Comparison of ENCODE assay signal across 15 cellular contexts in the genomic region with DNA sequence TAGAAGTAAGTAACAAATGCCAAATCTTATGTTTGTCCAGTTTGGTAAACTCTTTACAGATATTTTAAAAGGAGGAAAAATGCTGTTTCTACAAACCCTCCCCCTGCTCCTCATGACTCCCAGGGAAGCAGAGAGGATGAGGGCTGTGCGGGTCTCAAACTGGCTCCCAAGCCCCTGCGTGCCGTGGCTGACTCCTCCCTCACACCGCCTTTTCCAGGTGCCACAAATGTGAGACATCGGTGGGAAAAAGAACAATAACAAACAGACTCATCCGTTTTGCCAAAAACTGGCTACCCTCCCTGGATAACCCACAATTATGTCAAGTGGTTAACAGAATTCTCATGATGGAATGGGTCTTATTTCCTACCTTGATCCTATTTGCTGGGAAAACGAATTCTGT.
"Had no signal": no experiment of that assay in that cellular context is flagged by ENCODE, and none has a peak within 500 bp of the region (broad histone marks: within the 10 kb centered on the region; RNA-seq: fewer than 3 reads in every experiment).

No MANE protein-coding gene starts in this region.

- H3K27ac ChIP-seq: foreskin keratinocyte, parathyroid adenoma, psoas muscle, stomach, thoracic aorta, transverse colon had no signal

- H3K4me3 ChIP-seq: psoas muscle, stomach, thoracic aorta, transverse colon had no signal

- H3K4me3 Mint-ChIP-seq: naive thymus-derived CD4-positive, alpha-beta T cell; nephron progenitor cell had no signal

- H3K9ac ChIP-seq: parathyroid adenoma had no signal

- H3K27ac Mint-ChIP-seq: nephron progenitor cell had no signal

- H3K36me3 Mint-ChIP-seq: naive thymus-derived CD4-positive, alpha-beta T cell had no signal

- H3K9me3 ChIP-seq: psoas muscle, stomach, thoracic aorta, transverse colon had no signal

- H3K9me3 Mint-ChIP-seq: naive thymus-derived CD4-positive, alpha-beta T cell; nephron progenitor cell had no signal

- ATAC-seq: foreskin keratinocyte; naive thymus-derived CD4-positive, alpha-beta T cell; psoas muscle had no signal

- DNase-seq: dermis blood vessel endothelial cell; foreskin keratinocyte; hippocampal formation; mammary epithelial cell; naive thymus-derived CD4-positive, alpha-beta T cell; nephron progenitor cell; psoas muscle; small intestine; stimulated activated CD4-positive, alpha-beta T cell treated with anti-CD3 and anti-CD28 coated beads, Interleukin-12 subunit alpha, Interleukin-12 subunit beta, amount 100 ng/mL, for 4 hours; stimulated activated naive CD4-positive, alpha-beta T cell; substantia nigra; transverse colon had no signal

- H3K4me1 Mint-ChIP-seq: naive thymus-derived CD4-positive, alpha-beta T cell had no signal

- H3K4me1 ChIP-seq: foreskin keratinocyte, parathyroid adenoma, psoas muscle, stomach, transverse colon had no signal

- H3K36me3 ChIP-seq: stomach, thoracic aorta, transverse colon had no signal
